In genomic region chr12:7896726-7897125, GRCh38 we compare ENCODE assay signal across 5 cellular contexts. TPM values are rescaled to one million over a fixed set of nuclear protein-coding genes. Genes with fewer than 3 reads are reported as not detected.
"Had no signal": no experiment of that assay in that cellular context is flagged by ENCODE, and none has a peak within 500 bp of the region (broad histone marks: within the 10 kb centered on the region; RNA-seq: fewer than 3 reads in every experiment).

No MANE protein-coding gene starts in this region.

RNA-seq across cellular contexts. Expression of gene SLC2A14, which starts 24.0 kb away (rescaled TPM):
- total RNA-seq: PC-3, Right ventricle myocardium inferior, Right ventricle myocardium superior, SJSA1, SK-MEL-5 had no signal

RNA-seq across cellular contexts. Expression of gene SLC2A3, which starts 39.3 kb away (rescaled TPM):
- total RNA-seq: PC-3 had no signal
